Comparison of ENCODE assay signal across 1 cellular context in genomic region chr12:131347345-131347714, GRCh38.
TF ChIP-seq lines count a peak whose summit lies in the region.

No MANE protein-coding gene starts in this region.

TF ChIP-seq in H1, 55 proteins besides CTCF, POLR2A, EP300 and RAD21 (continued from another document):
- TF ChIP-seq RNF2 (IDR thresholded peaks at IDR 0.05; ENCODE audit: borderline replicate concordance, low read depth, low read length, missing control alignments, poor library complexity, severe bottlenecking) (no peak), RBBP5 (IDR thresholded peaks at IDR 0.05; ENCODE audit: borderline replicate concordance, low read depth, low read length) (no peak), TAF7 (optimal IDR thresholded peaks at IDR 0.05; ENCODE audit: borderline replicate concordance, low read depth, low read length) (no peak), JUN (IDR thresholded peaks at IDR 0.05; ENCODE audit: low read depth, low read length) (no peak), CREB1 (IDR thresholded peaks at IDR 0.05) (no peak), SIN3A (conservative IDR thresholded peaks at IDR 0.05 in 1 of 2, IDR thresholded peaks at IDR 0.05 in 1 of 2; ENCODE audit: low read depth in 1 of 2, low read length in 2 of 2) (no peak), HDAC2 (IDR thresholded peaks at IDR 0.05; ENCODE audit: borderline replicate concordance in 1 of 2, low read depth in 2 of 2, low read length in 2 of 2) (no peak), GTF2F1 (IDR thresholded peaks at IDR 0.05; ENCODE audit: borderline replicate concordance, low read depth, low read length) (no peak), FOSL1 (IDR thresholded peaks at IDR 0.05; ENCODE audit: insufficient read depth, low read depth, low read length) (no peak), KDM4A (IDR thresholded peaks at IDR 0.05; ENCODE audit: low read depth, low read length, severe bottlenecking) (no peak)
